13 cellular contexts compared by ENCODE assay signal in genomic region chr21:29306920-29307319, GRCh38. TPM values are rescaled to one million over a fixed set of nuclear protein-coding genes. Genes with fewer than 3 reads are reported as not detected.
A peak's percentile ranks its signal among the peaks of the same experiment; 100 is the strongest.
DNase-seq lines count a peak whose midpoint lies in the region; ATAC-seq and TF ChIP-seq lines count a peak whose summit lies in the region.
"Had no signal": no experiment of that assay in that cellular context is flagged by ENCODE, and none has a peak within 500 bp of the region (broad histone marks: within the 10 kb centered on the region; RNA-seq: fewer than 3 reads in every experiment).

No MANE protein-coding gene starts in this region.

- H3K27me3 ChIP-seq in Karpas-422 (ENCODE audit: low read length) (no peaks in the 10 kb centered on the region), neural progenitor cell (no peaks in the 10 kb centered on the region)
- H3K27me3 ChIP-seq: MG63 had no signal

- no peaks in the 10 kb centered on the region for H3K27me3 Mint-ChIP-seq in naive B cell
- H3K27me3 Mint-ChIP-seq in neural progenitor cell (ENCODE audit: insufficient read depth, low read depth): no peaks in the 10 kb centered on the region

- H3K36me3 Mint-ChIP-seq in naive B cell (peaks cover 4 to 13% of the 10 kb centered on the region in 2 donors), neural progenitor cell (peaks cover 34% of the 10 kb centered on the region)

- peak overlapping the region; percentile 3; the same call in 1 of the 2 replicates for H3K9ac ChIP-seq in Karpas-422 (ENCODE audit: low read length)
- no peak overlapping the region for H3K9ac ChIP-seq in neural progenitor cell

- H3K36me3 ChIP-seq in Karpas-422 (ENCODE audit: insufficient read depth, low read length) (peaks cover 18% of the 10 kb centered on the region), neural progenitor cell (no peaks in the 10 kb centered on the region)

- no peak for TF ChIP-seq POLR2A in lower leg skin (IDR thresholded peaks at IDR 0.05)

- no peak for DNase-seq in Karpas-422
- DNase-seq in naive B cell: no peak
- DNase-seq in neural progenitor cell (ENCODE audit: low spot score): no peak
- DNase-seq in activated CD8-positive, alpha-beta memory T cell treated with anti-CD3 and anti-CD28 coated beads for 24 hours: no peak
- no peak for DNase-seq in lower leg skin (ENCODE audit: low spot score in 2 of 2)
- DNase-seq: left ventricle myocardium superior; NCI-H1930; NCI-H748 treated with DMSO at 0.1 percent for 48 hours; stimulated activated CD4-positive, alpha-beta T cell treated with anti-CD3 and anti-CD28 coated beads, Interleukin-12 subunit alpha, Interleukin-12 subunit beta, amount 100 ng/mL, for 4 hours had no signal

- H3K27ac Mint-ChIP-seq in naive B cell (peak overlapping the region in 4 of 6 donors; percentile 23 to 58 (median 32)), neural progenitor cell (no peak overlapping the region)
- H3K27ac Mint-ChIP-seq: activated T-helper 1 cell treated with anti-CD3 and anti-CD28 coated beads, Interleukin-12 subunit alpha, Interleukin-12 subunit beta, Interleukin-2, Interleukin-4 antibody, amounts not matched to agents 30 ng/mL and 10 ng/mL and 1 ng/mL, durations not matched to agents 14 hours and 24 hours and 36 hours had no signal

- H3K4me1 ChIP-seq in Karpas-422 (ENCODE audit: low read length) (peaks cover 80% of the 10 kb centered on the region), neural progenitor cell (no peaks in the 10 kb centered on the region)

- intact Hi-C loops in lower leg skin (cut with DNase I; ENCODE audit: low total_unique reads): no loop called here

- TF ChIP-seq CTCF in neural progenitor cell (IDR thresholded peaks at IDR 0.05): no peak
- no peak for TF ChIP-seq CTCF in lower leg skin (IDR thresholded peaks at IDR 0.05)

- H3F3A ChIP-seq in neural progenitor cell (ENCODE audit: low read depth): no peaks in the 10 kb centered on the region

- no peaks in the 10 kb centered on the region for H3K9me3 ChIP-seq in Karpas-422 (ENCODE audit: low read length)
- no peaks in the 10 kb centered on the region for H3K9me3 ChIP-seq in neural progenitor cell (ENCODE audit: low read depth)
- H3K9me3 ChIP-seq: MG63 had no signal

- H3K9me3 Mint-ChIP-seq in naive B cell: peaks cover 0 to 1% (median 0%) of the 10 kb centered on the region in 7 donors
- H3K9me3 Mint-ChIP-seq in neural progenitor cell: peaks cover 24% of the 10 kb centered on the region
- H3K9me3 Mint-ChIP-seq: activated T-helper 1 cell treated with anti-CD3 and anti-CD28 coated beads, Interleukin-12 subunit alpha, Interleukin-12 subunit beta, Interleukin-2, Interleukin-4 antibody, amounts not matched to agents 30 ng/mL and 10 ng/mL and 1 ng/mL, durations not matched to agents 14 hours and 24 hours and 36 hours had no signal

- H3K4me3 Mint-ChIP-seq in naive B cell: peak overlapping the region in 1 of 8 donors; percentile 7
- H3K4me3 Mint-ChIP-seq in neural progenitor cell: no peak overlapping the region
- H3K4me3 Mint-ChIP-seq: activated T-helper 1 cell treated with anti-CD3 and anti-CD28 coated beads, Interleukin-12 subunit alpha, Interleukin-12 subunit beta, Interleukin-2, Interleukin-4 antibody, amounts not matched to agents 30 ng/mL and 10 ng/mL and 1 ng/mL, durations not matched to agents 14 hours and 24 hours and 36 hours had no signal

- H3K9me2 ChIP-seq in Karpas-422 (replicated peaks; ENCODE audit: insufficient read depth, low read length): no peaks in the 10 kb centered on the region

- 41 to 64% methylated on average over 3 of the region's 3 CpGs for WGBS in lower leg skin, 2 donors

- H3K4me2 ChIP-seq in Karpas-422 (ENCODE audit: low read depth, low read length, poor library complexity, severe bottlenecking): peak overlapping the region; percentile 77
- no peak overlapping the region for H3K4me2 ChIP-seq in neural progenitor cell

- H3K27ac ChIP-seq in Karpas-422 (ENCODE audit: low read length): peak overlapping the region; percentile 83
- no peak overlapping the region for H3K27ac ChIP-seq in neural progenitor cell

- peak overlapping the region; percentile 41 for H3K4me3 ChIP-seq in Karpas-422 (ENCODE audit: low read length)
- H3K4me3 ChIP-seq in neural progenitor cell: no peak overlapping the region
- no peak overlapping the region for H3K4me3 ChIP-seq in lower leg skin (ENCODE audit: low read depth, poor library complexity, severe bottlenecking)
- H3K4me3 ChIP-seq: MG63 had no signal

- H4K20me1 ChIP-seq in Karpas-422 (ENCODE audit: insufficient read depth, low read depth, low read length) (peaks cover 7% of the 10 kb centered on the region), neural progenitor cell (ENCODE audit: low read depth) (peaks cover 59% of the 10 kb centered on the region)

- ATAC-seq in GM18511 (IDR thresholded peaks at IDR 0.05; ENCODE audit: unreplicated experiment) (peak; percentile 62), GM21723 (IDR thresholded peaks at IDR 0.05; ENCODE audit: unreplicated experiment) (peak; percentile 45), naive B cell (ENCODE audit: low read depth in 2 of 2) (no peak)
- ATAC-seq: left ventricle myocardium superior had no signal

- H2AFZ ChIP-seq in Karpas-422 (ENCODE audit: low read length) (no peak overlapping the region), neural progenitor cell (replicated peaks) (no peak overlapping the region)

- H3K4me1 Mint-ChIP-seq in naive B cell: peaks cover 49 to 83% (median 75%) of the 10 kb centered on the region in 3 donors
- peaks cover 8% of the 10 kb centered on the region for H3K4me1 Mint-ChIP-seq in neural progenitor cell

- H3K79me2 ChIP-seq in Karpas-422 (ENCODE audit: low read length) (peaks cover 99% of the 10 kb centered on the region), neural progenitor cell (ENCODE audit: low read depth) (peaks cover 100% of the 10 kb centered on the region)

RNA-seq across cellular contexts. Expression of gene BACH1, which starts 8.2 kb away (rescaled TPM):
- total RNA-seq in Karpas-422 (2014; rRNA removed; shearing (Covaris generic); ENCODE audit: low replicate concordance): 30.7 and 42.0 TPM in 2 replicates
- polyA plus RNA-seq in naive B cell (ENCODE audit: low read depth in 6 of 6): 100 to 1,000 TPM in 1 of 6 donors, 10 to 100 TPM in 5; 50.7 to 106 (median 69.3) TPM
- total RNA-seq in neural progenitor cell (ENCODE audit: low replicate concordance) (48.4 and 93.8 TPM in 2 replicates), lower leg skin (10 to 100 TPM; 87.7 to 96.4 (median 91.0) TPM)

Comparison
In these comparisons a context has a peak if more than half of its experiments do, and no peak if none do; other contexts are left out.
1. ATAC-seq: peak in GM18511 (single experiment) and GM21723 (single experiment); none in naive B cell (0 of 2).